ENCODE assay signal across 8 cellular contexts in the genomic region with DNA sequence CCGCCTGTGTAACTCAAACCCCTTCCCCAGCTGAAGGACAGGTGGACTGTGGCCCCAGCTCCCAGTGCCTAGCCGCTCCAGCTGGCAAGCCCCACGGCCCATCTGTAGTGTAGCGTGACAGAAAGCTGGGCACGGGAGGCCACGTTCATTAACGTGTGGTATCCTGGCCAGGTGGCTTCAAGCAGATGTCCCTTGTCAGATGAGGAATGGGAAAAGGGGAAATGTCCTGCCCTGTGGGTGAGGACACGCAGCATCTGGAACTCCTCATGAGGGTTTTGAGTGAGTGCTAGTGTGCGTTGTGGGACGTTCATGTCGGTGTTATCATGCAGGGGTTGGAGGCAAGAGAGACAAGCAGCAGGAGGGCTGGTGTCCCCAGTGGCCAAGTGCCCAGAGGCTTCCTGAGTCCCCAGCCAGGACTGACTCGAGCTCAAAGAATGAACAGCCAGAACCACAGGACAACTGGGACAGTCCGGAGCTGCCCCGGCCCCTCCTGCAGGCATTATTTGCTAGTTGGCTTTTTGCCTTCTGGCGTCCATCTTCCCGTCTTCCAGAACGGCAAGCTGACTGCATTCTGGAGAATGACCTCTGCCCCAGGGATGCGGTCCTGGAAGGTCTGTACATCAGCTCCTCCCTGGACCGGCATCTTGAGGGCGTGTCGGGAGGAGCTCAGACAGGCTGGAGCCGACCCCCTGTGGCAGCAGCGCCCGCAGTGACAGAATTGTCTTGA. TPM values are rescaled to one million over a fixed set of nuclear protein-coding genes. Genes with fewer than 3 reads are reported as not detected.
DNase-seq lines count a peak whose midpoint lies in the region; ATAC-seq and TF ChIP-seq lines count a peak whose summit lies in the region.

No MANE protein-coding gene starts in this region.

- H3K4me1 ChIP-seq in tibial artery = peaks cover 0 to 1% (median 0%) of the 10 kb centered on the region in 4 donors

- DNase-seq in NCI-H82 (lab: John Stamatoyannopoulos, UW) (peak; percentile 30), NCI-H82 treated with DMSO at 0.1 percent for 48 hours (lab: John Stamatoyannopoulos, UW; ENCODE audit: unreplicated experiment) (no peak), WERI-Rb-1 (peak; percentile 83), islet precursor cell (peak; percentile 89), tibial artery (peak in 1 of 2 donors; percentile 36), dermis blood vessel endothelial cell (no peak)
- no peak for DNase-seq in effector memory CD8-positive, alpha-beta T cell

- intact Hi-C loops in tibial artery (cut with DNase I; ENCODE audit: low total_unique reads) = no loop called here

- H3K9me3 ChIP-seq in WERI-Rb-1 (ENCODE audit: severe bottlenecking) (no peaks in the 10 kb centered on the region), tibial artery (no peaks in the 10 kb centered on the region)

- peak overlapping the region; percentile 80 for H3K27ac ChIP-seq in WERI-Rb-1
- peak overlapping the region; percentile 28 to 33 for H3K27ac ChIP-seq in tibial artery

- TF ChIP-seq CTCF in WERI-Rb-1 (IDR thresholded peaks at IDR 0.05; ENCODE audit: low read depth, low read length) (no peak), tibial artery (IDR thresholded peaks at IDR 0.05) (no peak)

- H3K36me3 ChIP-seq in WERI-Rb-1 = no peaks in the 10 kb centered on the region; the same call in 1 of the 2 replicates
- peaks cover 11 to 73% (median 26%) of the 10 kb centered on the region in 3 donors for H3K36me3 ChIP-seq in tibial artery

- ATAC-seq in HG02970 (IDR thresholded peaks at IDR 0.05; ENCODE audit: low FRiP score, unreplicated experiment) = no peak
- no peak for ATAC-seq in effector memory CD8-positive, alpha-beta T cell (replicated peaks)

- peak overlapping the region in 1 of 2 donors; percentile 20 for H3K27ac Mint-ChIP-seq in effector memory CD8-positive, alpha-beta T cell

- H3K27me3 ChIP-seq in WERI-Rb-1 (ENCODE audit: insufficient read depth, low read depth, severe bottlenecking) (no peaks in the 10 kb centered on the region), tibial artery (no peaks in the 10 kb centered on the region)

- H3K4me3 Mint-ChIP-seq in effector memory CD8-positive, alpha-beta T cell = no peak overlapping the region

- H3K9me3 Mint-ChIP-seq in effector memory CD8-positive, alpha-beta T cell = no peaks in the 10 kb centered on the region

- H3K36me3 Mint-ChIP-seq in effector memory CD8-positive, alpha-beta T cell (ENCODE audit: insufficient read depth) = peaks cover 10% of the 10 kb centered on the region

- peaks cover 8 to 14% of the 10 kb centered on the region in 2 donors for H3K4me1 Mint-ChIP-seq in effector memory CD8-positive, alpha-beta T cell (ENCODE audit: low read depth in 2 of 2)

- H3K27me3 Mint-ChIP-seq in effector memory CD8-positive, alpha-beta T cell = no peaks in the 10 kb centered on the region

- H3K4me3 ChIP-seq in WERI-Rb-1 (ENCODE audit: low read depth, low read length) (peak overlapping the region; percentile 5; the same call in 1 of the 2 replicates), tibial artery (no peak overlapping the region)

RNA-seq across cellular contexts. Expression of a gene that starts 19.3 kb away (rescaled TPM):
- total RNA-seq in dermis blood vessel endothelial cell = 3.7 and 4.7 TPM in 2 replicates

RNA-seq across cellular contexts. Expression of a gene that starts 45.9 kb away (rescaled TPM):
- total RNA-seq in dermis blood vessel endothelial cell = 43.0 and 77.3 TPM in 2 replicates

Comparison
In these comparisons a context has a peak if more than half of its experiments do, and no peak if none do; other contexts are left out.
1. DNase-seq: peak in NCI-H82 (single experiment), WERI-Rb-1 (single experiment) and islet precursor cell (single experiment); none in NCI-H82 treated with DMSO at 0.1 percent for 48 hours (single experiment), dermis blood vessel endothelial cell (single experiment) and effector memory CD8-positive, alpha-beta T cell (0 of 3).